Comparison of ENCODE assay signal across 15 cellular contexts in the genomic region with DNA sequence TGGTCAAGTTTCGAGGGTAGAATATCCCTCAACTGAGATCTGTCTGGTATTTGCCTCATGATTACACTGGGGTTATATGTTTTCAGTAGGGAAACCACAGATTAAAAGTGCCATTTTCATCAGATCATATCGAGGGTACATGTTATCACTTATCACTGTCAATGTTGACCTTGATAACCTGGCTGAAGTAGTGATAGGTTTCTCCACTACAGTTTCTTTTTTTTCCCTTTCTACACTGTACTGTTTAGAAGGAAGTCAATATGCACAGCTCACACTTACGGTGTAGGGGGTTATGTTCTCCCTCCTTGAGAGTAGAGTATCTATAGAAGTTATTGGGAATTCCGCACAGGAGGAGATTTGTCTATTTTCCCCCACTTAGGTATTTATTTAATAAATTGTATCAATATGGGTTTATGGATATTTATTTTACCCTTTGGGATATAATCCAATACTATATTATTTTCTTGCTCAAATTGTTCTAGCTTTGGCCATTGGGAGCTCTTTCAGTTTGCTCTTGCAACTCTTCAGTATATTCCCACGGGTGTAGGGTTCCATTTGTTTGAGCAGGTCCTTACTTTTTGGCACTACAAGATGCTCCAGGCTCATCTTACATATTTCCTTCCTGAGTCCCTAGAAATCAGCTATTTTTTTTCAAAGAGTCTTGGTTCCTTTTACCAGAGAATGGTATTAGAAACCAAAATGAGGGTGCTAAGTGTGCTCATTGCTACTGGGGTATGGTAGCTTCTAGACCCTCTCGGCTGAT.
A peak's percentile ranks its signal among the peaks of the same experiment; 100 is the strongest.
DNase-seq lines count a peak whose midpoint lies in the region; ATAC-seq, FAIRE-seq and TF ChIP-seq lines count a peak whose summit lies in the region.
"Had no signal": no experiment of that assay in that cellular context is flagged by ENCODE, and none has a peak within 500 bp of the region (broad histone marks: within the 10 kb centered on the region; RNA-seq: fewer than 3 reads in every experiment).

No MANE protein-coding gene starts in this region.

- peaks cover 2% of the 10 kb centered on the region for H3K79me2 ChIP-seq in trophoblast cell (ENCODE audit: control insufficient read depth, insufficient read depth, low read length, poor library complexity)

- H2BK5ac ChIP-seq in trophoblast cell (ENCODE audit: low read depth, low read length, poor library complexity), result no peak overlapping the region

- H3K9me3 ChIP-seq in A549 (peaks cover 16% of the 10 kb centered on the region; the same call in 2 of the 3 replicates), T-helper 17 cell (ENCODE audit: control insufficient read depth, low read length, poor library complexity, severe bottlenecking) (no peaks in the 10 kb centered on the region), trophoblast cell (ENCODE audit: insufficient read depth, low read depth, low read length) (no peaks in the 10 kb centered on the region)

- CTCF ChIA-PET in A549 (lab: Yijun Ruan, JAX), result interaction anchor here (0.6 to 1.7 kb wide), 6 partner anchors 9 to 161 kb away, joined by 3 to 7 read pairs (median 3); no protein-coding TSS in a partner anchor

- H3K4me3 ChIP-seq in A549 (no peak overlapping the region), trophoblast cell (ENCODE audit: low read depth, low read length) (no peak overlapping the region)

- no peak for TF ChIP-seq POLR2A in A549 (IDR thresholded peaks at IDR 0.05; ENCODE audit: low read length)

- no peak overlapping the region for H2BK120ac ChIP-seq in trophoblast cell (ENCODE audit: insufficient read depth, low read length, poor library complexity)

- WGBS in A549 (ENCODE audit: missing lambda C conversion rate), result 87% methylated on average over 6 of the region's 6 CpGs
- WGBS in trophoblast cell (ENCODE audit: extremely low coverage, insufficient coverage, insufficient read length), result no CpG with 5 or more reads among the region's 6 CpGs

- no peak for DNase-seq in A549 (ENCODE audit: low read depth in 1 of 2, low spot score in 1 of 2)
- no peak for DNase-seq in T-helper 17 cell
- peak; percentile 67 for DNase-seq in iris pigment epithelial cell (ENCODE audit: low read depth)
- DNase-seq in trophoblast cell, result no peak
- DNase-seq in stimulated activated naive B cell treated with anti-CD40 and anti-IgM and Interleukin-4, amounts not matched to agents 10 μg/mL and 1 μg/mL and 100 μg/mL, for 72 hours, result no peak
- DNase-seq in chondrocyte (ENCODE audit: low spot score), result no peak
- DNase-seq in activated CD4-positive, alpha-beta T cell treated with anti-CD3 and anti-CD28 coated beads for 48 hours, result no peak
- DNase-seq in progenitor cell of endocrine pancreas (ENCODE audit: low spot score, unreplicated experiment), result no peak
- DNase-seq: C1 segment of cervical spinal cord; Calu3; CD4-positive, alpha-beta T cell; DMS 273 treated with DMSO at 0.1 percent for 48 hours; GOT3; H9 had no signal

- H3K4me3 Mint-ChIP-seq in T-helper 17 cell, result no peak overlapping the region
- no peak overlapping the region for H3K4me3 Mint-ChIP-seq in stimulated activated naive B cell treated with anti-CD40 and anti-IgM and Interleukin-4, amounts not matched to agents 10 μg/mL and 1 μg/mL and 100 μg/mL, for 72 hours
- H3K4me3 Mint-ChIP-seq in chondrocyte (ENCODE audit: unreplicated experiment), result no peak overlapping the region
- H3K4me3 Mint-ChIP-seq in progenitor cell of endocrine pancreas (ENCODE audit: low read depth), result no peak overlapping the region
- H3K4me3 Mint-ChIP-seq: B cell, H9 had no signal

- no peak overlapping the region for H2BK12ac ChIP-seq in trophoblast cell (ENCODE audit: low read length)

- TF ChIP-seq CTCF in A549 (IDR thresholded peaks at IDR 0.05) (no peak), chondrocyte (IDR thresholded peaks at IDR 0.05) (no peak), progenitor cell of endocrine pancreas (IDR thresholded peaks at IDR 0.05; ENCODE audit: unreplicated experiment) (no peak)

- no peak for TF ChIP-seq RAD21 in A549 (conservative IDR thresholded peaks at IDR 0.05 in 1 of 2, IDR thresholded peaks at IDR 0.05 in 1 of 2)

- H3K27me3 ChIP-seq in trophoblast cell (ENCODE audit: insufficient read depth, low read length), result no peaks in the 10 kb centered on the region

- H3K4me1 Mint-ChIP-seq in T-helper 17 cell (peaks cover 36% of the 10 kb centered on the region), chondrocyte (ENCODE audit: low read depth) (peaks cover 24% of the 10 kb centered on the region), progenitor cell of endocrine pancreas (ENCODE audit: low read depth) (no peaks in the 10 kb centered on the region)
- H3K4me1 Mint-ChIP-seq in stimulated activated naive B cell treated with anti-CD40 and anti-IgM and Interleukin-4, amounts not matched to agents 10 μg/mL and 1 μg/mL and 100 μg/mL, for 72 hours, result no peaks in the 10 kb centered on the region
- H3K4me1 Mint-ChIP-seq: B cell, H9 had no signal

- H3K27ac ChIP-seq in A549 (peak overlapping the region; percentile 5; a peak in 4 of 6 replicates), trophoblast cell (ENCODE audit: low read depth, low read length) (peak overlapping the region; percentile 58)

- POLR2A ChIA-PET in A549 (lab: Yijun Ruan, JAX), result interaction anchor here (1.1 kb wide), 1 partner anchor 29 kb away, joined by 4 read pairs; no protein-coding TSS in a partner anchor

- H3K9me3 Mint-ChIP-seq in stimulated activated naive B cell treated with anti-CD40 and anti-IgM and Interleukin-4, amounts not matched to agents 10 μg/mL and 1 μg/mL and 100 μg/mL, for 72 hours, result peaks cover 3% of the 10 kb centered on the region in 2 donors
- H3K9me3 Mint-ChIP-seq in chondrocyte (ENCODE audit: low read depth), result peaks cover 8% of the 10 kb centered on the region
- peaks cover 5% of the 10 kb centered on the region for H3K9me3 Mint-ChIP-seq in progenitor cell of endocrine pancreas (ENCODE audit: low read depth)
- H3K9me3 Mint-ChIP-seq: CD4-positive, alpha-beta T cell had no signal

- no peaks in the 10 kb centered on the region for H3K27me3 Mint-ChIP-seq in T-helper 17 cell
- no peaks in the 10 kb centered on the region for H3K27me3 Mint-ChIP-seq in stimulated activated naive B cell treated with anti-CD40 and anti-IgM and Interleukin-4, amounts not matched to agents 10 μg/mL and 1 μg/mL and 100 μg/mL, for 72 hours
- no peaks in the 10 kb centered on the region for H3K27me3 Mint-ChIP-seq in chondrocyte (ENCODE audit: low read depth)
- no peaks in the 10 kb centered on the region for H3K27me3 Mint-ChIP-seq in progenitor cell of endocrine pancreas
- H3K27me3 Mint-ChIP-seq: B cell; CD4-positive, alpha-beta T cell had no signal

- H3K36me3 Mint-ChIP-seq in T-helper 17 cell (ENCODE audit: low read depth) (peaks cover 3% of the 10 kb centered on the region), chondrocyte (ENCODE audit: low read depth) (peaks cover 6% of the 10 kb centered on the region), progenitor cell of endocrine pancreas (ENCODE audit: insufficient read depth) (peaks cover 3% of the 10 kb centered on the region)
- H3K36me3 Mint-ChIP-seq in stimulated activated naive B cell treated with anti-CD40 and anti-IgM and Interleukin-4, amounts not matched to agents 10 μg/mL and 1 μg/mL and 100 μg/mL, for 72 hours, result peaks cover 3 to 5% of the 10 kb centered on the region in 2 donors

- TF ChIP-seq EP300 in A549 (IDR thresholded peaks at IDR 0.05), result no peak

- peak overlapping the region; percentile 71; the same call in 1 of the 3 replicates for H3K4me2 ChIP-seq in A549
- H3K4me2 ChIP-seq in trophoblast cell (ENCODE audit: low read length), result no peak overlapping the region

- H2AFZ ChIP-seq in trophoblast cell (ENCODE audit: insufficient read depth, low read length, poor library complexity), result no peak overlapping the region

- H3K18ac ChIP-seq in trophoblast cell (ENCODE audit: low read length), result no peak overlapping the region

- H3K4ac ChIP-seq in trophoblast cell (ENCODE audit: low read depth, low read length), result no peak overlapping the region

- H2AK5ac ChIP-seq in trophoblast cell (ENCODE audit: low read length), result no peak overlapping the region

- no peak overlapping the region for H3K14ac ChIP-seq in trophoblast cell (ENCODE audit: low read length)

- no peak for ATAC-seq in A549
- no peak for ATAC-seq in T-helper 17 cell
- ATAC-seq in stimulated activated naive B cell treated with anti-CD40 and anti-IgM and Interleukin-4, amounts not matched to agents 10 μg/mL and 1 μg/mL and 100 μg/mL, for 72 hours (replicated peaks), result no peak

- H4K91ac ChIP-seq in trophoblast cell (ENCODE audit: low read depth, low read length), result no peak overlapping the region

- H3K27ac Mint-ChIP-seq in T-helper 17 cell (peak overlapping the region; percentile 32), chondrocyte (ENCODE audit: unreplicated experiment) (no peak overlapping the region), progenitor cell of endocrine pancreas (no peak overlapping the region)
- H3K27ac Mint-ChIP-seq in stimulated activated naive B cell treated with anti-CD40 and anti-IgM and Interleukin-4, amounts not matched to agents 10 μg/mL and 1 μg/mL and 100 μg/mL, for 72 hours, result no peak overlapping the region
- H3K27ac Mint-ChIP-seq: B cell; CD4-positive, alpha-beta T cell; H9 had no signal

- no peak overlapping the region for H4K8ac ChIP-seq in trophoblast cell (ENCODE audit: low read depth, low read length)

- no peak overlapping the region for H3K9ac ChIP-seq in trophoblast cell (ENCODE audit: low read length)

- no peaks in the 10 kb centered on the region for H3K79me1 ChIP-seq in trophoblast cell (ENCODE audit: low read length)

- FAIRE-seq in A549 (lab: Jason Lieb, UNC), result peak; percentile 74

- peaks cover 5 to 11% of the 10 kb centered on the region in 2 experiments for H3K36me3 ChIP-seq in trophoblast cell (ENCODE audit: control insufficient read depth in 1 of 2, insufficient read depth in 2 of 2, low read length in 2 of 2)

- H3K23ac ChIP-seq in trophoblast cell (ENCODE audit: low read length), result no peak overlapping the region

- H3K4me1 ChIP-seq in A549 (peaks cover 80% of the 10 kb centered on the region), trophoblast cell (ENCODE audit: control insufficient read depth in 1 of 2, insufficient read depth in 2 of 2, low read length in 2 of 2) (peaks cover 0 to 2% of the 10 kb centered on the region in 2 experiments)

- H4K12ac ChIP-seq in trophoblast cell (ENCODE audit: low read depth, low read length), result no peak overlapping the region

TF ChIP-seq in A549, 52 proteins besides CTCF, POLR2A, EP300 and RAD21:
- TF ChIP-seq, protein P1, sequence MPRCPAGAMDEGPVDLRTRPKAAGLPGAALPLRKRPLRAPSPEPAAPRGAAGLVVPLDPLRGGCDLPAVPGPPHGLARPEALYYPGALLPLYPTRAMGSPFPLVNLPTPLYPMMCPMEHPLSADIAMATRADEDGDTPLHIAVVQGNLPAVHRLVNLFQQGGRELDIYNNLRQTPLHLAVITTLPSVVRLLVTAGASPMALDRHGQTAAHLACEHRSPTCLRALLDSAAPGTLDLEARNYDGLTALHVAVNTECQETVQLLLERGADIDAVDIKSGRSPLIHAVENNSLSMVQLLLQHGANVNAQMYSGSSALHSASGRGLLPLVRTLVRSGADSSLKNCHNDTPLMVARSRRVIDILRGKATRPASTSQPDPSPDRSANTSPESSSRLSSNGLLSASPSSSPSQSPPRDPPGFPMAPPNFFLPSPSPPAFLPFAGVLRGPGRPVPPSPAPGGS (IDR thresholded peaks at IDR 0.05), result no peak
- TF ChIP-seq RARB (CRISPR knock-in tag; IDR thresholded peaks at IDR 0.05), result 0 out of 2 replicates have a peak, but pooled peaks have one; percentile 35
